ENCODE assay signal across 25 cellular contexts in genomic region chr6:158480989-158481388, GRCh38.
"Had no signal": no experiment of that assay in that cellular context is flagged by ENCODE, and none has a peak within 500 bp of the region (broad histone marks: within the 10 kb centered on the region; RNA-seq: fewer than 3 reads in every experiment).

No MANE protein-coding gene starts in this region.

- H3K27me3 Mint-ChIP-seq: activated CD4-positive, alpha-beta T cell treated with anti-CD3 and anti-CD28 coated beads, Interleukin-2, amount 10 ng/mL, durations not matched to agents 7 days and 5 days; activated CD8-positive, alpha-beta memory T cell treated with anti-CD3 and anti-CD28 coated beads, Interleukin-2, amount 10 ng/mL, durations not matched to agents 7 days and 5 days; activated CD8-positive, alpha-beta T cell treated with anti-CD3 and anti-CD28 coated beads for 36 hours; activated naive CD8-positive, alpha-beta T cell treated with anti-CD3 and anti-CD28 coated beads, Interleukin-2, amount 50 U/mL, for 24 hours had no signal

- H3K27ac Mint-ChIP-seq: activated CD4-positive, alpha-beta T cell treated with anti-CD3 and anti-CD28 coated beads, Interleukin-2, amount 10 ng/mL, durations not matched to agents 7 days and 5 days; activated CD8-positive, alpha-beta memory T cell treated with anti-CD3 and anti-CD28 coated beads, Interleukin-2, amount 10 ng/mL, durations not matched to agents 7 days and 5 days; activated CD8-positive, alpha-beta T cell treated with anti-CD3 and anti-CD28 coated beads for 36 hours; activated naive CD8-positive, alpha-beta T cell treated with anti-CD3 and anti-CD28 coated beads, Interleukin-2, amount 50 U/mL, for 24 hours; natural killer cell; T-helper 2 cell treated with Interferon-gamma antibody and Interleukin-4, amounts not matched to agents 5 μg/mL and 100 μg/mL, for 36 hours had no signal

- H3K9me3 Mint-ChIP-seq: activated CD4-positive, alpha-beta T cell treated with anti-CD3 and anti-CD28 coated beads, Interleukin-2, amount 10 ng/mL, durations not matched to agents 7 days and 5 days; activated CD8-positive, alpha-beta T cell treated with anti-CD3 and anti-CD28 coated beads for 36 hours; activated naive CD8-positive, alpha-beta T cell treated with anti-CD3 and anti-CD28 coated beads, Interleukin-2, amount 50 U/mL, for 24 hours; natural killer cell; T-helper 2 cell treated with Interferon-gamma antibody and Interleukin-4, amounts not matched to agents 5 μg/mL and 100 μg/mL, for 36 hours had no signal

- DNase-seq: activated CD4-positive, alpha-beta T cell treated with anti-CD3 and anti-CD28 coated beads, Interleukin-2, amount 10 ng/mL, durations not matched to agents 7 days and 5 days; activated CD4-positive, CD25-positive, alpha-beta regulatory T cell treated with anti-CD3 and anti-CD28 coated beads, Interleukin-2, amount 50 U/mL, for 72 hours; activated CD8-positive, alpha-beta memory T cell treated with anti-CD3 and anti-CD28 coated beads, Interleukin-2, amount 10 ng/mL, durations not matched to agents 7 days and 5 days; activated CD8-positive, alpha-beta T cell treated with anti-CD3 and anti-CD28 coated beads for 36 hours; activated effector memory CD4-positive, alpha-beta T cell treated with anti-CD3 and anti-CD28 coated beads, Interleukin-2, amount 50 U/mL, for 16 hours; activated naive CD4-positive, alpha-beta T cell treated with anti-CD3 and anti-CD28 coated beads, Interleukin-2, amount 50 U/mL, for 16 hours; activated naive CD8-positive, alpha-beta T cell treated with anti-CD3 and anti-CD28 coated beads, Interleukin-2, amount 50 U/mL, for 24 hours; activated T-cell treated with anti-CD3 and anti-CD28 coated beads for 4 hours; body of pancreas; dermis blood vessel endothelial cell; effector CD8-positive, alpha-beta T cell; head of caudate nucleus; left ventricle myocardium inferior; midbrain; natural killer cell; ovary; psoas muscle; stimulated activated CD4-positive, alpha-beta T cell treated with anti-CD3 and anti-CD28 coated beads, Interleukin-4, amount 100 ng/mL, for 24 hours; stimulated activated naive CD4-positive, alpha-beta T cell treated with Interleukin-2 at 50 U/mL for 16 hours; substantia nigra; thyroid gland; WERI-Rb-1 had no signal

- H3K36me3 ChIP-seq: ovary had no signal

- H3K27ac ChIP-seq: body of pancreas, cardiac muscle cell, left ventricle myocardium inferior, ovary, psoas muscle, right atrium auricular region, thyroid gland, WERI-Rb-1 had no signal

- H3K4me1 ChIP-seq: body of pancreas, left ventricle myocardium inferior, psoas muscle, right atrium auricular region, thyroid gland had no signal

- H3K27me3 ChIP-seq: body of pancreas, cardiac muscle cell, ovary, right atrium auricular region, thyroid gland had no signal

- ATAC-seq: activated CD8-positive, alpha-beta memory T cell treated with anti-CD3 and anti-CD28 coated beads, Interleukin-2, amount 10 ng/mL, durations not matched to agents 7 days and 5 days; activated CD8-positive, alpha-beta T cell treated with anti-CD3 and anti-CD28 coated beads for 36 hours; activated naive CD8-positive, alpha-beta T cell treated with anti-CD3 and anti-CD28 coated beads, Interleukin-2, amount 50 U/mL, for 24 hours; body of pancreas; natural killer cell; psoas muscle had no signal

- H3K4me3 ChIP-seq: body of pancreas, cardiac muscle cell, left ventricle myocardium inferior, ovary, psoas muscle, right atrium auricular region, thyroid gland had no signal

- H3K4me1 Mint-ChIP-seq: activated CD4-positive, alpha-beta T cell treated with anti-CD3 and anti-CD28 coated beads, Interleukin-2, amount 10 ng/mL, durations not matched to agents 7 days and 5 days; activated naive CD8-positive, alpha-beta T cell treated with anti-CD3 and anti-CD28 coated beads, Interleukin-2, amount 50 U/mL, for 24 hours; natural killer cell had no signal

- H3K9me3 ChIP-seq: body of pancreas, left ventricle myocardium inferior, ovary, psoas muscle, right atrium auricular region, thyroid gland had no signal

- H3K4me3 Mint-ChIP-seq: activated CD4-positive, alpha-beta T cell treated with anti-CD3 and anti-CD28 coated beads, Interleukin-2, amount 10 ng/mL, durations not matched to agents 7 days and 5 days; activated CD8-positive, alpha-beta memory T cell treated with anti-CD3 and anti-CD28 coated beads, Interleukin-2, amount 10 ng/mL, durations not matched to agents 7 days and 5 days; activated CD8-positive, alpha-beta T cell treated with anti-CD3 and anti-CD28 coated beads for 36 hours; activated naive CD8-positive, alpha-beta T cell treated with anti-CD3 and anti-CD28 coated beads, Interleukin-2, amount 50 U/mL, for 24 hours; natural killer cell; T-helper 2 cell treated with Interferon-gamma antibody and Interleukin-4, amounts not matched to agents 5 μg/mL and 100 μg/mL, for 36 hours had no signal
